In genomic region chr16:8798535-8799157, GRCh38 we compare ENCODE assay signal across 9 cellular contexts. TPM values are rescaled to one million over a fixed set of nuclear protein-coding genes. Genes with fewer than 3 reads are reported as not detected.
DNase-seq lines count a peak whose midpoint lies in the region; ATAC-seq, FAIRE-seq and TF ChIP-seq lines count a peak whose summit lies in the region.
"Had no signal": no experiment of that assay in that cellular context is flagged by ENCODE, and none has a peak within 500 bp of the region (broad histone marks: within the 10 kb centered on the region; RNA-seq: fewer than 3 reads in every experiment).

No MANE protein-coding gene starts in this region.

- H2AFZ ChIP-seq in OCI-LY3 (ENCODE audit: low read depth, low read length) (no peak overlapping the region), H1 (ENCODE audit: low read length) (no peak overlapping the region)

- H3K27ac ChIP-seq in C4-2B (peak overlapping the region; percentile 94), OCI-LY3 (ENCODE audit: low read length) (peak overlapping the region; percentile 64), H1 (ENCODE audit: low read depth, low read length) (0 out of 2 replicates have a peak overlapping the region, but pooled peaks have one; percentile 64)

- H2BK120ac ChIP-seq in H1 (replicated peaks; ENCODE audit: low read depth, low read length), result no peak overlapping the region

- POLR2A ChIA-PET in H1 (lab: Charles Lee; ENCODE audit: partially characterized antibody), result interaction anchor here (0.8 to 1.9 kb wide), 3 partner anchors 11 to 66 kb away, joined by 3 to 7 read pairs (median 3); no protein-coding TSS in a partner anchor

- no peak overlapping the region for H3K23ac ChIP-seq in H1 (ENCODE audit: insufficient read length)

- 71% methylated on average over 7 of the region's 7 CpGs; no CpG with 5 or more reads in 1 of the 2 experiments for WGBS in H1 (ENCODE audit: extremely low coverage in 1 of 2, insufficient coverage in 1 of 2, insufficient read length in 1 of 2, insufficient replicate concordance in 2 of 2, low coverage in 1 of 2, low lambda C conversion rate in 2 of 2, missing lambda C conversion rate in 1 of 2), 2 experiments

- H3K14ac ChIP-seq in H1 (ENCODE audit: insufficient read length), result no peak overlapping the region

- no peak for TF ChIP-seq POLR2A in H1 (IDR thresholded peaks at IDR 0.05; ENCODE audit: control extremely low read depth in 1 of 2, low read depth in 2 of 2, low read length in 2 of 2)

- H4K20me1 ChIP-seq in OCI-LY3 (ENCODE audit: insufficient read depth, low read length) (peaks cover 16% of the 10 kb centered on the region), H1 (replicated peaks in 1 of 2; ENCODE audit: control insufficient read depth in 1 of 2, insufficient read depth in 2 of 2, low read length in 2 of 2) (peaks cover 2 to 3% of the 10 kb centered on the region in 2 experiments)

- H3K9me3 ChIP-seq in OCI-LY3 (ENCODE audit: insufficient read depth, low read length), result no peaks in the 10 kb centered on the region
- no peaks in the 10 kb centered on the region for H3K9me3 ChIP-seq in H1 (ENCODE audit: insufficient read depth in 2 of 2, low read depth in 1 of 2, low read length in 1 of 2)

- H3K9ac ChIP-seq in OCI-LY3 (ENCODE audit: low read length) (peak overlapping the region; percentile 97), H1 (replicated peaks in 1 of 4; ENCODE audit: extremely low read depth in 1 of 4, low read depth in 3 of 4, low read length in 3 of 4) (peak overlapping the region in 3 of 4 experiments; percentile 54 to 75 (median 69); a peak in 6 of 7 replicates)

- H3K4me3 ChIP-seq in OCI-LY3 (ENCODE audit: low read length) (peak overlapping the region; percentile 99), H1 (ENCODE audit: extremely low read depth in 1 of 4, insufficient read depth in 2 of 4, low read depth in 3 of 4, low read length in 4 of 4) (peak overlapping the region; percentile 61 to 85 (median 77))

- H4K8ac ChIP-seq in H1 (ENCODE audit: extremely low read depth, insufficient read depth, low read length), result peak overlapping the region; percentile 68; the same call in 1 of the 2 replicates

- CTCF ChIA-PET in H1 (lab: Charles Lee; ENCODE audit: partially characterized antibody), result interaction anchor here (0.6 to 26.4 kb wide), 2 partner anchors 134 to 151 kb away, joined by 4 to 404 read pairs; partner anchors contain the start of gene ABAT

- H3K79me1 ChIP-seq in H1 (ENCODE audit: low read depth, low read length), result 0 out of 2 replicates have a peak, but pooled peaks cover 4% of the 10 kb centered on the region

- H3K27ac Mint-ChIP-seq in nephron progenitor cell, result peak overlapping the region; percentile 26

- DNase-seq in H1 (ENCODE audit: low read depth in 1 of 2, low spot score in 2 of 2) (no peak), nephron progenitor cell (no peak), NCI-H1092 treated with DMSO at 0.1 percent for 48 hours (lab: John Stamatoyannopoulos, UW) (no peak), NCI-H510A treated with DMSO at 0.1 percent for 48 hours (lab: John Stamatoyannopoulos, UW) (no peak)
- no peak for DNase-seq in central memory CD4-positive, alpha-beta T cell

- TF ChIP-seq EP300 in H1 (IDR thresholded peaks at IDR 0.05; ENCODE audit: borderline replicate concordance in 1 of 2, low read depth in 2 of 2, low read length in 2 of 2), result no peak

- no peak overlapping the region for H2BK12ac ChIP-seq in H1 (ENCODE audit: low read depth, low read length)

- peaks cover 20% of the 10 kb centered on the region for H3K4me1 ChIP-seq in OCI-LY3 (ENCODE audit: low read length)
- peaks cover 0 to 13% (median 2%) of the 10 kb centered on the region in 4 experiments; a peak in 3 of 7 replicates for H3K4me1 ChIP-seq in H1 (replicated peaks in 1 of 4; ENCODE audit: control insufficient read depth in 3 of 4, insufficient read depth in 4 of 4, low read length in 3 of 4)

- no peak for TF ChIP-seq CTCF in C4-2B (conservative IDR thresholded peaks at IDR 0.05)
- no peak for TF ChIP-seq CTCF in OCI-LY3 (IDR thresholded peaks at IDR 0.05; ENCODE audit: low read depth, low read length)
- TF ChIP-seq CTCF in H1 (IDR thresholded peaks at IDR 0.05; ENCODE audit: control extremely low read depth in 1 of 3, insufficient read depth in 1 of 3, low read depth in 1 of 3, low read length in 3 of 3), result no peak
- no peak for TF ChIP-seq CTCF in nephron progenitor cell (IDR thresholded peaks at IDR 0.05)

- H2BK5ac ChIP-seq in H1 (ENCODE audit: low read depth, low read length), result no peak overlapping the region

- peaks cover 39% of the 10 kb centered on the region for H3K4me1 Mint-ChIP-seq in nephron progenitor cell

- TF ChIP-seq RAD21 in H1 (IDR thresholded peaks at IDR 0.05 in 1 of 2, conservative IDR thresholded peaks at IDR 0.05 in 1 of 2; ENCODE audit: low read depth in 2 of 2, low read length in 2 of 2), result no peak

- no peak overlapping the region for H2BK15ac ChIP-seq in H1 (ENCODE audit: low read length)

- no peak for FAIRE-seq in H1 (lab: Jason Lieb, UNC)
- FAIRE-seq: GM18507 had no signal

- peaks cover 13% of the 10 kb centered on the region; the same call in 1 of the 2 replicates for H3K23me2 ChIP-seq in H1 (ENCODE audit: low read depth, low read length)

- no peak overlapping the region for H2BK20ac ChIP-seq in H1 (ENCODE audit: low read length)

- peaks cover 2% of the 10 kb centered on the region for H3K27me3 Mint-ChIP-seq in nephron progenitor cell (ENCODE audit: low read depth, poor library complexity)

- H3K27me3 ChIP-seq in OCI-LY3 (ENCODE audit: low read depth, low read length) (no peaks in the 10 kb centered on the region), H1 (replicated peaks in 1 of 4; ENCODE audit: control insufficient read depth in 3 of 4, extremely low read depth in 1 of 4, insufficient read depth in 3 of 4, low read length in 3 of 4) (no peaks in the 10 kb centered on the region)

- H2AK5ac ChIP-seq in H1 (ENCODE audit: low read depth, low read length), result no peak overlapping the region

- no peaks in the 10 kb centered on the region for H3K9me3 Mint-ChIP-seq in nephron progenitor cell

- ATAC-seq in GM18867 (IDR thresholded peaks at IDR 0.05; ENCODE audit: unreplicated experiment), result no peak

- H3K79me2 ChIP-seq in OCI-LY3 (ENCODE audit: low read length), result peaks cover 87% of the 10 kb centered on the region
- peaks cover 12 to 69% of the 10 kb centered on the region in 2 experiments for H3K79me2 ChIP-seq in H1 (ENCODE audit: control insufficient read depth in 1 of 2, insufficient read depth in 2 of 2, low read length in 2 of 2)

- H3K18ac ChIP-seq in H1 (ENCODE audit: extremely low read depth, low read length), result no peak overlapping the region

- H3K4me2 ChIP-seq in OCI-LY3 (ENCODE audit: low read length), result peak overlapping the region; percentile 94
- peak overlapping the region; percentile 86 to 88 for H3K4me2 ChIP-seq in H1 (ENCODE audit: insufficient read depth in 1 of 2, low read depth in 2 of 2, low read length in 2 of 2)

- H4K91ac ChIP-seq in H1 (replicated peaks; ENCODE audit: insufficient read length, low read length), result no peak overlapping the region

- H3K4ac ChIP-seq in H1 (replicated peaks; ENCODE audit: insufficient read length, low read depth, low read length), result no peak overlapping the region

- H3K36me3 Mint-ChIP-seq in nephron progenitor cell (ENCODE audit: low read depth), result peaks cover 17% of the 10 kb centered on the region

- H3K56ac ChIP-seq in H1 (replicated peaks; ENCODE audit: insufficient read length, low read depth, low read length), result no peak overlapping the region

- H4K5ac ChIP-seq in H1 (ENCODE audit: insufficient read length, low read depth, low read length), result no peak overlapping the region

- H3K36me3 ChIP-seq in OCI-LY3 (replicated peaks; ENCODE audit: low read depth, low read length) (peaks cover 25% of the 10 kb centered on the region), H1 (ENCODE audit: control insufficient read depth in 2 of 4, insufficient read depth in 4 of 4, low read length in 3 of 4) (peaks cover 8 to 25% (median 20%) of the 10 kb centered on the region in 4 experiments)

- peak overlapping the region; percentile 93 for H3K4me3 Mint-ChIP-seq in nephron progenitor cell

TF ChIP-seq in H1, 55 proteins besides CTCF, POLR2A, EP300 and RAD21 (continues in another document):
- TF ChIP-seq BRCA1 (IDR thresholded peaks at IDR 0.05; ENCODE audit: low read depth, low read length) (no peak), TEAD4 (IDR thresholded peaks at IDR 0.05; ENCODE audit: low read depth, low read length) (no peak), RFX5 (IDR thresholded peaks at IDR 0.05; ENCODE audit: borderline replicate concordance, low read depth, low read length) (no peak), MAFK (IDR thresholded peaks at IDR 0.05; ENCODE audit: low read depth, low read length) (no peak), ASH2L (IDR thresholded peaks at IDR 0.05; ENCODE audit: low read length) (no peak)
- TF ChIP-seq, protein P1, sequence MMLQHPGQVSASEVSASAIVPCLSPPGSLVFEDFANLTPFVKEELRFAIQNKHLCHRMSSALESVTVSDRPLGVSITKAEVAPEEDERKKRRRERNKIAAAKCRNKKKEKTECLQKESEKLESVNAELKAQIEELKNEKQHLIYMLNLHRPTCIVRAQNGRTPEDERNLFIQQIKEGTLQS (IDR thresholded peaks at IDR 0.05; ENCODE audit: insufficient read depth, low read depth, low read length), result no peak

RNA-seq across cellular contexts. Expression of gene PMM2, which starts 1.0 kb away (rescaled TPM):
- 47.0 and 49.4 TPM in 2 replicates for total RNA-seq in H1 (2021; fragmentation: NEBNext Ultra II Directional; extraction: Animal tissue kit (Norgen Biotek cat#: 25700))
- 26.2 and 40.0 TPM in 2 replicates for polyA plus RNA-seq in H1 (2011; rRNA removed)
- 30.8 TPM for polyA plus RNA-seq in H1 (2011; cell fraction: cytosol; rRNA removed)
- polyA plus RNA-seq in H1 (2011; cell fraction: nucleus; rRNA removed), result 27.0 TPM
- polyA plus RNA-seq in H1 (2012, experiment 1 of 2), result 37.0 to 41.9 TPM (median 40.4 TPM) in 4 replicates
- polyA plus RNA-seq in H1 (2012, experiment 2 of 2), result 33.6 TPM
- 47.0 TPM for polyA plus RNA-seq in H1 (2013, experiment 1 of 2)
- polyA plus RNA-seq in H1 (2013, experiment 2 of 2), result 45.2 TPM
- 15.1 TPM in 2 replicates for polyA minus RNA-seq in H1 (2011; rRNA and poly(A)+ RNA removed)
- 23.6 TPM for polyA minus RNA-seq in H1 (2011; cell fraction: cytosol; rRNA and poly(A)+ RNA removed)
- polyA minus RNA-seq in H1 (2011; cell fraction: nucleus; rRNA and poly(A)+ RNA removed), result 22.8 TPM

RNA-seq across cellular contexts. Expression of gene TMEM186, which starts 1.2 kb away (rescaled TPM):
- 13.1 and 14.3 TPM in 2 replicates for total RNA-seq in H1 (2021; fragmentation: NEBNext Ultra II Directional; extraction: Animal tissue kit (Norgen Biotek cat#: 25700))
- polyA plus RNA-seq in H1 (2011; rRNA removed), result 10.5 and 13.1 TPM in 2 replicates
- 14.6 TPM for polyA plus RNA-seq in H1 (2011; cell fraction: cytosol; rRNA removed)
- polyA plus RNA-seq in H1 (2011; cell fraction: nucleus; rRNA removed), result 9.6 TPM
- polyA plus RNA-seq in H1 (2012, experiment 1 of 2), result 17.3 to 18.4 TPM (median 17.8 TPM) in 4 replicates
- polyA plus RNA-seq in H1 (2012, experiment 2 of 2), result 6.8 TPM
- polyA plus RNA-seq in H1 (2013, experiment 1 of 2), result 9.0 TPM
- 9.3 TPM for polyA plus RNA-seq in H1 (2013, experiment 2 of 2)
- polyA minus RNA-seq in H1 (2011; rRNA and poly(A)+ RNA removed), result 14.3 and 15.0 TPM in 2 replicates
- polyA minus RNA-seq in H1 (2011; cell fraction: cytosol; rRNA and poly(A)+ RNA removed), result 6.2 TPM
- polyA minus RNA-seq in H1 (2011; cell fraction: nucleus; rRNA and poly(A)+ RNA removed), result 7.2 TPM
